22 cellular contexts compared by ENCODE assay signal in the genomic region with DNA sequence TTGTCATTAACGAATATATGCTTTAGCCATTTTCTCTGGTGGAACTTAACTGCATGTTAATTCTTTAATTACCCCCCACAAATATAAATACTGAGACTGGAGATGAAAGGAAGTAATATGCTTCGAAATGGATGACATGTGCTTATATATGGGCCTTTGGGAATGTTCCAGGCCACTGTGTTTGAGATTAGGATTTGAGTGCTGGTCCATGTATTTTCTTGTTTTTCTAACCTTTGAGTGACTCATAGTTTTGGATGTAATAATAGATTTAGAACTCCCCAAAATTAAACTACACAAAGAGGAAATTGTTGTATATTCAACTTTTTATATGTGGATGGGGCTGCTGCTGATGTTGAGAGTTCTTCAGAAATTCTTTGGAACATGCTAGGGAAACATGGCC.
"Had no signal": no experiment of that assay in that cellular context is flagged by ENCODE, and none has a peak within 500 bp of the region (broad histone marks: within the 10 kb centered on the region; RNA-seq: fewer than 3 reads in every experiment).

No MANE protein-coding gene starts in this region.

- H3K4me2 ChIP-seq: neural progenitor cell had no signal

- H3K27me3 Mint-ChIP-seq: activated naive CD8-positive, alpha-beta T cell treated with anti-CD3 and anti-CD28 coated beads, Interleukin-2, amount 10 ng/mL, durations not matched to agents 7 days and 5 days; naive B cell; stimulated activated naive CD8-positive, alpha-beta T cell treated with anti-CD3 and anti-CD28 coated beads, Interleukin-15, Interleukin-2, amounts not matched to agents 100 ng/mL and 50 ng/mL, for 24 hours had no signal

- ATAC-seq: esophagus mucosa, foreskin keratinocyte had no signal

- H3K27me3 ChIP-seq: foreskin keratinocyte, neural progenitor cell, transverse colon, vagina had no signal

- H3K9ac ChIP-seq: neural progenitor cell had no signal

- H3K36me3 ChIP-seq: prostate gland had no signal

- H2AFZ ChIP-seq: neural progenitor cell had no signal

- H3K4me1 Mint-ChIP-seq: activated naive CD8-positive, alpha-beta T cell treated with anti-CD3 and anti-CD28 coated beads, Interleukin-2, amount 10 ng/mL, durations not matched to agents 7 days and 5 days had no signal

- H3K27ac Mint-ChIP-seq: activated naive CD8-positive, alpha-beta T cell treated with anti-CD3 and anti-CD28 coated beads, Interleukin-2, amount 10 ng/mL, durations not matched to agents 7 days and 5 days; activated T-helper 1 cell treated with anti-CD3 and anti-CD28 coated beads, Interleukin-12 subunit alpha, Interleukin-12 subunit beta, Interleukin-2, Interleukin-4 antibody, amounts not matched to agents 30 ng/mL and 10 ng/mL and 1 ng/mL, durations not matched to agents 14 hours and 24 hours and 36 hours; neural progenitor cell; stimulated activated naive CD8-positive, alpha-beta T cell treated with anti-CD3 and anti-CD28 coated beads, Interleukin-15, Interleukin-2, amounts not matched to agents 100 ng/mL and 50 ng/mL, for 24 hours had no signal

- H3K4me1 ChIP-seq: foreskin keratinocyte, neural progenitor cell, prostate gland, transverse colon had no signal

- H3K27ac ChIP-seq: foreskin keratinocyte, neural progenitor cell, prostate gland, skin epidermis, transverse colon, vagina, WERI-Rb-1 had no signal

- H3K4me3 Mint-ChIP-seq: activated naive CD8-positive, alpha-beta T cell treated with anti-CD3 and anti-CD28 coated beads, Interleukin-2, amount 10 ng/mL, durations not matched to agents 7 days and 5 days; activated T-helper 1 cell treated with anti-CD3 and anti-CD28 coated beads, Interleukin-12 subunit alpha, Interleukin-12 subunit beta, Interleukin-2, Interleukin-4 antibody, amounts not matched to agents 30 ng/mL and 10 ng/mL and 1 ng/mL, durations not matched to agents 14 hours and 24 hours and 36 hours; naive B cell; neural progenitor cell; stimulated activated naive CD8-positive, alpha-beta T cell treated with anti-CD3 and anti-CD28 coated beads, Interleukin-15, Interleukin-2, amounts not matched to agents 100 ng/mL and 50 ng/mL, for 24 hours had no signal

- H3K9me3 ChIP-seq: prostate gland, transverse colon, vagina had no signal

- H3K4me3 ChIP-seq: neural progenitor cell, prostate gland, skin epidermis, transverse colon, vagina had no signal

- DNase-seq: activated CD4-positive, alpha-beta T cell treated with anti-CD3 and anti-CD28 coated beads for 1 hour; activated CD4-positive, alpha-beta T cell treated with anti-CD3 and anti-CD28 coated beads, Interleukin-2, amount 50 U/mL, for 4 hours; activated naive CD8-positive, alpha-beta T cell treated with anti-CD3 and anti-CD28 coated beads, Interleukin-2, amount 10 ng/mL, durations not matched to agents 7 days and 5 days; anterior cingulate cortex; effector CD4-positive, alpha-beta T cell; foreskin keratinocyte; head of caudate nucleus; kidney glomerular epithelial cell; left ventricle myocardium superior; naive B cell; right cardiac atrium; SW 1271; T-helper 2 cell; transverse colon; WERI-Rb-1 had no signal
